In the genomic region with DNA sequence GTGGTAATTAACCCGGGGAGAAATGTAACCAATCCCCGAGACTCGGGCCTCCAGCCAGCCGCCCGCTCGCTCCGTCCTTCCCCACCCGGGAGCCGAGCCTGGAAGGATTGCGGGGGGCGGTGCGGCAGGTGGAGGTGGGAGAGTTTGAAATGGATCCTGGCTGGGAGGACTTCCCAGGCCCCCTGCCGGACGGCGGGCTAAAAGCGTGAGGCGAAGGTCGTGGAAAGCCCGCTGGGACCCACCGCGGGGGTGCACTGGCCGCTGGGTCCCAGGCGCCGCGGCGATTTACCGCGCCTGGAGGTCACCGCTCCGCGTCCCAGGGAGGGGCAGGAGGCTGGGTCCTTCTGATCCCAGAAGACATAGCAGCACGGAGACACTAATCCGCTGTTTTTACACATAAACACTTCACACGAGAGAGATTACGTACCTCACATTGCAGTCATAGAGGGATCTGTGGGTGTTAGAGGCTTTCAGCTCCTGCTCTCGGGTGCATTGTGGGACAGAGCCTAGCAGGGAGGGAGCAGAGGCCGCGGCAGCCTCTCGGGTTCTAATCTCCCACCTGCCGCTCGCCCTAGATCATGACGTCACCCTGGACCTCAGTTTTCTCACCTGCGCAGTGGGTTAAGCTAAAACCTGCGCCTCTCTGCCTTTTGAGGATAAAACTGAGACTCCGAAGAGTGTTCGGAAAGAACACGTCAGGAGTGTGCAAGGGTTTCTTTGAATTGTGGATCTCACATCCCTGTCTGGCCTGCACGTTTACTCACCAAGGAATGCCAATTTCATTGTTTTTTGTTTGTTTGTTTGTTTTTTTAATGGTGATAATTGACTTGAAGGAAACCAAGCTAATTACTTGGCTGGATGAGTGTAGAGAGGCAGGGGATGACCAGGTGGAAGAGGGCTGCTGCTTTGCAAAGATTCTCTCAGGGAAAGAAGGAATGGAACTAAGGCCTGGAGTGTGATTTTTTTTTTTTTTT, we compare ENCODE assay signal across 8 cellular contexts. TPM values are rescaled to one million over a fixed set of nuclear protein-coding genes. Genes with fewer than 3 reads are reported as not detected.
A peak's percentile ranks its signal among the peaks of the same experiment; 100 is the strongest.
DNase-seq lines count a peak whose midpoint lies in the region; ATAC-seq and TF ChIP-seq lines count a peak whose summit lies in the region.

No MANE protein-coding gene starts in this region.

- no peak for TF ChIP-seq EP300 in ovary (IDR thresholded peaks at IDR 0.05)

- intact Hi-C loops in activated T-helper 2 cell treated with anti-CD3 and anti-CD28 coated beads, Interferon-gamma antibody, Interleukin-2, Interleukin-4, amounts not matched to agents 10 μg/mL and 5 μg/mL and 100 μg/mL, durations not matched to agents 14 hours and 24 hours and 36 hours (cut with micrococcal nuclease) = loop anchor here (1.0 to 5.0 kb wide), 2 partner anchors 17 to 149 kb away; partner anchors contain the start of genes KIF21B and TMEM9
- intact Hi-C loops in ovary (cut with DNase I) = no loop called here

- H3K27ac Mint-ChIP-seq in activated T-helper 2 cell treated with anti-CD3 and anti-CD28 coated beads, Interferon-gamma antibody, Interleukin-2, Interleukin-4, amounts not matched to agents 10 μg/mL and 5 μg/mL and 100 μg/mL, durations not matched to agents 14 hours and 24 hours and 36 hours = peak overlapping the region; percentile 63

- H3K4me1 ChIP-seq in BE2C = 0 out of 2 replicates have a peak, but pooled peaks cover 2% of the 10 kb centered on the region
- peaks cover 7% of the 10 kb centered on the region for H3K4me1 ChIP-seq in NT2/D1 (ENCODE audit: insufficient read depth, insufficient read length)
- peaks cover 2% of the 10 kb centered on the region for H3K4me1 ChIP-seq in ovary (ENCODE audit: insufficient read depth)

- H3K4me3 ChIP-seq in BE2C (ENCODE audit: low read depth, low read length) (peak overlapping the region; percentile 82), NT2/D1 (ENCODE audit: insufficient read length, low read depth) (peak overlapping the region; percentile 41), ovary (peak overlapping the region; percentile 46)

- H3K36me3 ChIP-seq in BE2C = no peaks in the 10 kb centered on the region
- H3K36me3 ChIP-seq in NT2/D1 (ENCODE audit: insufficient read depth, insufficient read length, low read length) = no peaks in the 10 kb centered on the region
- H3K36me3 ChIP-seq in ovary = no peaks in the 10 kb centered on the region

- peak overlapping the region; percentile 59 to 76 for H3K27ac ChIP-seq in ovary

- peak; percentile 41 for ATAC-seq in GM19023 (IDR thresholded peaks at IDR 0.05; ENCODE audit: unreplicated experiment)
- peak; percentile 29 for ATAC-seq in HG03159 (IDR thresholded peaks at IDR 0.05; ENCODE audit: unreplicated experiment)

- TF ChIP-seq POLR2A in ovary (IDR thresholded peaks at IDR 0.05) = peak; percentile 13

- TF ChIP-seq CTCF in BE2C (IDR thresholded peaks at IDR 0.05; ENCODE audit: low read depth, low read length) (peak; percentile 38), ovary (IDR thresholded peaks at IDR 0.05) (peak in 1 of 3 donors; percentile 53)

- H3K9me3 Mint-ChIP-seq in activated T-helper 2 cell treated with anti-CD3 and anti-CD28 coated beads, Interferon-gamma antibody, Interleukin-2, Interleukin-4, amounts not matched to agents 10 μg/mL and 5 μg/mL and 100 μg/mL, durations not matched to agents 14 hours and 24 hours and 36 hours = no peaks in the 10 kb centered on the region

- peaks cover 26% of the 10 kb centered on the region for H3K27me3 Mint-ChIP-seq in activated T-helper 2 cell treated with anti-CD3 and anti-CD28 coated beads, Interferon-gamma antibody, Interleukin-2, Interleukin-4, amounts not matched to agents 10 μg/mL and 5 μg/mL and 100 μg/mL, durations not matched to agents 14 hours and 24 hours and 36 hours (ENCODE audit: low read depth)

- H3K4me3 Mint-ChIP-seq in activated T-helper 2 cell treated with anti-CD3 and anti-CD28 coated beads, Interferon-gamma antibody, Interleukin-2, Interleukin-4, amounts not matched to agents 10 μg/mL and 5 μg/mL and 100 μg/mL, durations not matched to agents 14 hours and 24 hours and 36 hours (ENCODE audit: low read depth) = peak overlapping the region; percentile 73

- H3K9me3 ChIP-seq in BE2C = no peaks in the 10 kb centered on the region
- no peaks in the 10 kb centered on the region for H3K9me3 ChIP-seq in NT2/D1 (ENCODE audit: insufficient read depth, low read length)
- no peaks in the 10 kb centered on the region for H3K9me3 ChIP-seq in ovary

- no peaks in the 10 kb centered on the region for H3K36me3 Mint-ChIP-seq in activated T-helper 2 cell treated with anti-CD3 and anti-CD28 coated beads, Interferon-gamma antibody, Interleukin-2, Interleukin-4, amounts not matched to agents 10 μg/mL and 5 μg/mL and 100 μg/mL, durations not matched to agents 14 hours and 24 hours and 36 hours (ENCODE audit: low read depth)

- peak; percentile 54 for DNase-seq in BE2C
- DNase-seq in NT2/D1 (ENCODE audit: low read depth, low spot score) = peak; percentile 25
- DNase-seq in activated T-helper 2 cell treated with anti-CD3 and anti-CD28 coated beads, Interferon-gamma antibody, Interleukin-2, Interleukin-4, amounts not matched to agents 10 μg/mL and 5 μg/mL and 100 μg/mL, durations not matched to agents 14 hours and 24 hours and 36 hours (ENCODE audit: low spot score) = peak; percentile 15
- peak; percentile 59 for DNase-seq in germinal center (ENCODE audit: low spot score)
- peak; percentile 28 to 76 (median 46) for DNase-seq in ovary
- no peak for DNase-seq in SIG-M5 (lab: John Stamatoyannopoulos, UW)

- H3K9ac ChIP-seq in NT2/D1 (ENCODE audit: insufficient read length, low read depth) = peak overlapping the region; percentile 65

- peaks cover 11% of the 10 kb centered on the region for H3K4me1 Mint-ChIP-seq in activated T-helper 2 cell treated with anti-CD3 and anti-CD28 coated beads, Interferon-gamma antibody, Interleukin-2, Interleukin-4, amounts not matched to agents 10 μg/mL and 5 μg/mL and 100 μg/mL, durations not matched to agents 14 hours and 24 hours and 36 hours (ENCODE audit: low read depth)

- no peaks in the 10 kb centered on the region for H3K27me3 ChIP-seq in BE2C
- H3K27me3 ChIP-seq in NT2/D1 (ENCODE audit: insufficient read depth, insufficient read length) = peaks cover 30% of the 10 kb centered on the region
- H3K27me3 ChIP-seq in ovary = no peaks in the 10 kb centered on the region

- 6 to 11% (median 8%) methylated on average over 47 to 48 of the region's 48 CpGs for WGBS in ovary, 3 donors

RNA-seq across cellular contexts. Expression of gene TMEM9, which starts 17.1 kb away (rescaled TPM):
- polyA plus RNA-seq in BE2C (2012; ENCODE audit: insufficient read depth, insufficient read length, low read depth) = 164 TPM
- 14.9 and 16.9 TPM in 2 replicates for total RNA-seq in activated T-helper 2 cell treated with anti-CD3 and anti-CD28 coated beads, Interferon-gamma antibody, Interleukin-2, Interleukin-4, amounts not matched to agents 10 μg/mL and 5 μg/mL and 100 μg/mL, durations not matched to agents 14 hours and 24 hours and 36 hours
- total RNA-seq in ovary = 100 to 1,000 TPM in 1 of 7 donors, 10 to 100 TPM in 6; 65.5 to 101 (median 88.8) TPM
- polyA plus RNA-seq in ovary = 100 to 1,000 TPM in 1 of 2 donors, 10 to 100 TPM in 1; 49.5 to 114 TPM

RNA-seq across cellular contexts. Expression of gene IGFN1, which starts 19.3 kb away (rescaled TPM):
- 0.43 TPM for polyA plus RNA-seq in BE2C (2012; ENCODE audit: insufficient read depth, insufficient read length, low read depth)
- not detected in 2 replicates for total RNA-seq in activated T-helper 2 cell treated with anti-CD3 and anti-CD28 coated beads, Interferon-gamma antibody, Interleukin-2, Interleukin-4, amounts not matched to agents 10 μg/mL and 5 μg/mL and 100 μg/mL, durations not matched to agents 14 hours and 24 hours and 36 hours
- 1 to 10 TPM in 1 of 7 donors, under 1 TPM in 4, not detected in 2; 0.05 to 1.6 (median 0.23) TPM for total RNA-seq in ovary
- polyA plus RNA-seq in ovary = under 1 TPM; 0.51 to 0.95 TPM

RNA-seq across cellular contexts. Expression of gene ASCL5, which starts 44.4 kb away (rescaled TPM):
- polyA plus RNA-seq in BE2C (2012; ENCODE audit: insufficient read depth, insufficient read length, low read depth) = 0.42 TPM
- not detected in 2 replicates for total RNA-seq in activated T-helper 2 cell treated with anti-CD3 and anti-CD28 coated beads, Interferon-gamma antibody, Interleukin-2, Interleukin-4, amounts not matched to agents 10 μg/mL and 5 μg/mL and 100 μg/mL, durations not matched to agents 14 hours and 24 hours and 36 hours
- total RNA-seq in ovary = not detected
- polyA plus RNA-seq in ovary = under 1 TPM in 1 of 2 donors, not detected in 1; 0.06 TPM

RNA-seq across cellular contexts. Expression of gene CACNA1S, which starts 59.1 kb away (rescaled TPM):
- polyA plus RNA-seq in BE2C (2012; ENCODE audit: insufficient read depth, insufficient read length, low read depth) = not detected
- total RNA-seq in activated T-helper 2 cell treated with anti-CD3 and anti-CD28 coated beads, Interferon-gamma antibody, Interleukin-2, Interleukin-4, amounts not matched to agents 10 μg/mL and 5 μg/mL and 100 μg/mL, durations not matched to agents 14 hours and 24 hours and 36 hours = not detected in 2 replicates
- under 1 TPM in 1 of 7 donors, not detected in 6; 0.05 TPM for total RNA-seq in ovary
- polyA plus RNA-seq in ovary = under 1 TPM; 0.01 to 0.05 TPM
